Comparison of ENCODE assay signal across 8 cellular contexts in the genomic region with DNA sequence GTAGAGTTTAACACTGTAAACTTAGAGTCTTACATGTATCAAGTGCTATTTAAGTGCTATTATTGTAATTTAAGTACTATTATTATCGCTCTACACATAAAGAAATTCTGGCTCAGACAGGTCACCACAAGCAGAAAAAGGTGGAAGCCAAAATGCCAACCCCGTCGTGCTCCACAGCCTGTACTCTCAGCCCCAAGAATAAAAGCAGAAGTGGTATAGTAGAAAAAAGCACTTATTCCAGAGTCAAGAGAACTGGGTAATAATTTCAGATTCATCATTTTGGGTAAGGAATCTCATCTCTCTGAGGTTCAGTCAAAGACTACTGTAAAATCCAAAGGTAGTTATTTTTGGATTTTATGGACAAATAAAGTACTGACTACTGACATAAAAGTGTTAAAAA. TPM values are rescaled to one million over a fixed set of nuclear protein-coding genes. Genes with fewer than 3 reads are reported as not detected.
DNase-seq lines count a peak whose midpoint lies in the region; ATAC-seq and TF ChIP-seq lines count a peak whose summit lies in the region.

No MANE protein-coding gene starts in this region.

- no peak for TF ChIP-seq CTCF in CD4-positive, alpha-beta T cell (IDR thresholded peaks at IDR 0.05)
- no peak for TF ChIP-seq CTCF in GM23338 (conservative IDR thresholded peaks at IDR 0.05; ENCODE audit: low read depth in 2 of 2)
- TF ChIP-seq CTCF in epithelial cell of esophagus (IDR thresholded peaks at IDR 0.05; ENCODE audit: insufficient read depth, low read depth, low read length, missing control alignments) = no peak
- TF ChIP-seq CTCF in retinal pigment epithelial cell (conservative IDR thresholded peaks at IDR 0.05; ENCODE audit: low read depth, low read length) = no peak

- no peak overlapping the region for H3K27ac ChIP-seq in CD4-positive, alpha-beta T cell (ENCODE audit: low read depth, low read length)
- no peak overlapping the region for H3K27ac ChIP-seq in GM23338 (ENCODE audit: low read depth)

- POLR2A ChIA-PET in CD4-positive, alpha-beta T cell (lab: Charles Lee) = interaction anchor here (1.0 to 2.7 kb wide), 5 partner anchors 13 to 388 kb away, joined by 3 to 23 read pairs (median 13); a partner anchor contains a TSS

- no peak for DNase-seq in CD4-positive, alpha-beta T cell
- DNase-seq in GM23338 (ENCODE audit: low spot score) (no peak), OCI-M1 (lab: John Stamatoyannopoulos, UW) (peak; percentile 82), epithelial cell of esophagus (ENCODE audit: low read depth) (peak; percentile 11), retinal pigment epithelial cell (ENCODE audit: low read depth) (no peak), sciatic nerve (ENCODE audit: low spot score) (no peak), superior temporal gyrus (ENCODE audit: extremely low spot score) (no peak)

- H3K4me2 ChIP-seq in GM23338 = peak overlapping the region; percentile 88

- intact Hi-C loops in CD4-positive, alpha-beta T cell (cut with DNase I, micrococcal nuclease) = loop anchor here (1.0 to 10.0 kb wide), 4 partner anchors 14 to 413 kb away; a partner anchor contains a TSS
- intact Hi-C loops in sciatic nerve (cut with DNase I) = no loop called here

- no peaks in the 10 kb centered on the region for H3K9me3 Mint-ChIP-seq in CD4-positive, alpha-beta T cell
- no peaks in the 10 kb centered on the region for H3K9me3 Mint-ChIP-seq in GM23338

- ATAC-seq in CD4-positive, alpha-beta T cell (ENCODE audit: poor library complexity) = no peak
- ATAC-seq in GM23338 = no peak
- ATAC-seq in sciatic nerve = no peak
- ATAC-seq in HG02642 (IDR thresholded peaks at IDR 0.05; ENCODE audit: poor library complexity, unreplicated experiment) = no peak

- H3K4me3 ChIP-seq in GM23338 (peak overlapping the region; percentile 89), epithelial cell of esophagus (ENCODE audit: low read length) (peak overlapping the region; percentile 96), retinal pigment epithelial cell (ENCODE audit: low read length) (peak overlapping the region; percentile 66)

- H4K20me1 ChIP-seq in GM23338 (replicated peaks; ENCODE audit: insufficient read depth) = peaks cover 4% of the 10 kb centered on the region; the same call in 1 of the 2 replicates

- H3F3A ChIP-seq in GM23338 (replicated peaks; ENCODE audit: low read depth) = no peaks in the 10 kb centered on the region

- H3K27me3 ChIP-seq in CD4-positive, alpha-beta T cell (ENCODE audit: control insufficient read depth, insufficient read depth, low read length) = no peaks in the 10 kb centered on the region
- no peaks in the 10 kb centered on the region for H3K27me3 ChIP-seq in GM23338 (ENCODE audit: insufficient read depth)

- H3K4me3 Mint-ChIP-seq in CD4-positive, alpha-beta T cell = peak overlapping the region; percentile 97
- H3K4me3 Mint-ChIP-seq in GM23338 = peak overlapping the region; percentile 98

- H3K27ac Mint-ChIP-seq in CD4-positive, alpha-beta T cell = peak overlapping the region; percentile 96
- no peak overlapping the region for H3K27ac Mint-ChIP-seq in GM23338

- H3K9me2 ChIP-seq in GM23338 (ENCODE audit: insufficient read depth) = peaks cover 4% of the 10 kb centered on the region; the same call in 1 of the 2 replicates

- no peaks in the 10 kb centered on the region for H3K9me3 ChIP-seq in CD4-positive, alpha-beta T cell (ENCODE audit: control insufficient read depth, low read length)

- peaks cover 14% of the 10 kb centered on the region for H3K36me3 Mint-ChIP-seq in CD4-positive, alpha-beta T cell (ENCODE audit: low read depth)
- H3K36me3 Mint-ChIP-seq in GM23338 (ENCODE audit: low read depth) = no peaks in the 10 kb centered on the region

- H3K79me2 ChIP-seq in GM23338 (replicated peaks; ENCODE audit: insufficient read depth) = peaks cover 58% of the 10 kb centered on the region

- H3K4me1 Mint-ChIP-seq in CD4-positive, alpha-beta T cell (ENCODE audit: low read depth) = peaks cover 50% of the 10 kb centered on the region
- peaks cover 11% of the 10 kb centered on the region; the same call in 2 of the 3 replicates for H3K4me1 Mint-ChIP-seq in GM23338

- no peak overlapping the region for H2AFZ ChIP-seq in GM23338

- H3K36me3 ChIP-seq in GM23338 (ENCODE audit: insufficient read depth) = no peaks in the 10 kb centered on the region

- H3K27me3 Mint-ChIP-seq in CD4-positive, alpha-beta T cell = no peaks in the 10 kb centered on the region
- H3K27me3 Mint-ChIP-seq in GM23338 (ENCODE audit: insufficient read depth, low read depth, poor library complexity) = peaks cover 5% of the 10 kb centered on the region

- CTCF ChIA-PET in CD4-positive, alpha-beta T cell (lab: Charles Lee) = interaction anchor here (1.1 kb wide), 1 partner anchor 13 kb away, joined by 7 read pairs; a partner anchor contains a TSS

- H3K4me1 ChIP-seq in GM23338 (ENCODE audit: insufficient read depth) = peaks cover 9% of the 10 kb centered on the region; the same call in 1 of the 2 replicates

TF ChIP-seq in GM23338, 12 proteins besides CTCF, POLR2A, EP300 and RAD21 (continues in another document):
- TF ChIP-seq CREB1 (CRISPR knock-in tag; IDR thresholded peaks at IDR 0.05; ENCODE audit: low read depth) (no peak), NANOG (IDR thresholded peaks at IDR 0.05; ENCODE audit: borderline replicate concordance) (no peak), ZNF331 (CRISPR knock-in tag; IDR thresholded peaks at IDR 0.05; ENCODE audit: low read depth) (no peak), POLR2AphosphoS5 (IDR thresholded peaks at IDR 0.05; ENCODE audit: low read depth) (no peak), EZH2phosphoT487 (IDR thresholded peaks at IDR 0.05; ENCODE audit: unreplicated experiment) (no peak), ZNF114 (CRISPR knock-in tag; IDR thresholded peaks at IDR 0.05) (no peak), EZH2 (IDR thresholded peaks at IDR 0.05; ENCODE audit: low read depth, unreplicated experiment) (no peak), STAT1 (IDR thresholded peaks at IDR 0.05; ENCODE audit: unreplicated experiment) (no peak)
- TF ChIP-seq, protein P1, sequence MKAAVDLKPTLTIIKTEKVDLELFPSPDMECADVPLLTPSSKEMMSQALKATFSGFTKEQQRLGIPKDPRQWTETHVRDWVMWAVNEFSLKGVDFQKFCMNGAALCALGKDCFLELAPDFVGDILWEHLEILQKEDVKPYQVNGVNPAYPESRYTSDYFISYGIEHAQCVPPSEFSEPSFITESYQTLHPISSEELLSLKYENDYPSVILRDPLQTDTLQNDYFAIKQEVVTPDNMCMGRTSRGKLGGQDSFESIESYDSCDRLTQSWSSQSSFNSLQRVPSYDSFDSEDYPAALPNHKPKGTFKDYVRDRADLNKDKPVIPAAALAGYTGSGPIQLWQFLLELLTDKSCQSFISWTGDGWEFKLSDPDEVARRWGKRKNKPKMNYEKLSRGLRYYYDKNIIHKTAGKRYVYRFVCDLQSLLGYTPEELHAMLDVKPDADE (IDR thresholded peaks at IDR 0.05) = no peak
- TF ChIP-seq, protein P2, sequence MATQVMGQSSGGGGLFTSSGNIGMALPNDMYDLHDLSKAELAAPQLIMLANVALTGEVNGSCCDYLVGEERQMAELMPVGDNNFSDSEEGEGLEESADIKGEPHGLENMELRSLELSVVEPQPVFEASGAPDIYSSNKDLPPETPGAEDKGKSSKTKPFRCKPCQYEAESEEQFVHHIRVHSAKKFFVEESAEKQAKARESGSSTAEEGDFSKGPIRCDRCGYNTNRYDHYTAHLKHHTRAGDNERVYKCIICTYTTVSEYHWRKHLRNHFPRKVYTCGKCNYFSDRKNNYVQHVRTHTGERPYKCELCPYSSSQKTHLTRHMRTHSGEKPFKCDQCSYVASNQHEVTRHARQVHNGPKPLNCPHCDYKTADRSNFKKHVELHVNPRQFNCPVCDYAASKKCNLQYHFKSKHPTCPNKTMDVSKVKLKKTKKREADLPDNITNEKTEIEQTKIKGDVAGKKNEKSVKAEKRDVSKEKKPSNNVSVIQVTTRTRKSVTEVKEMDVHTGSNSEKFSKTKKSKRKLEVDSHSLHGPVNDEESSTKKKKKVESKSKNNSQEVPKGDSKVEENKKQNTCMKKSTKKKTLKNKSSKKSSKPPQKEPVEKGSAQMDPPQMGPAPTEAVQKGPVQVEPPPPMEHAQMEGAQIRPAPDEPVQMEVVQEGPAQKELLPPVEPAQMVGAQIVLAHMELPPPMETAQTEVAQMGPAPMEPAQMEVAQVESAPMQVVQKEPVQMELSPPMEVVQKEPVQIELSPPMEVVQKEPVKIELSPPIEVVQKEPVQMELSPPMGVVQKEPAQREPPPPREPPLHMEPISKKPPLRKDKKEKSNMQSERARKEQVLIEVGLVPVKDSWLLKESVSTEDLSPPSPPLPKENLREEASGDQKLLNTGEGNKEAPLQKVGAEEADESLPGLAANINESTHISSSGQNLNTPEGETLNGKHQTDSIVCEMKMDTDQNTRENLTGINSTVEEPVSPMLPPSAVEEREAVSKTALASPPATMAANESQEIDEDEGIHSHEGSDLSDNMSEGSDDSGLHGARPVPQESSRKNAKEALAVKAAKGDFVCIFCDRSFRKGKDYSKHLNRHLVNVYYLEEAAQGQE (IDR thresholded peaks at IDR 0.05; ENCODE audit: unreplicated experiment) = no peak

RNA-seq across cellular contexts. Expression of a gene that starts 0.9 kb away (rescaled TPM):
- 10 to 100 TPM; 14.2 to 14.9 TPM for total RNA-seq in CD4-positive, alpha-beta T cell
- total RNA-seq in GM23338 (2014; rRNA removed; shearing (Covaris generic)) = 19.1 and 23.2 TPM in 2 replicates
- 20.4 and 21.4 TPM in 2 replicates for polyA plus RNA-seq in GM23338 (2016; fragmentation: Nextera tagmentation; extraction: Ambion mirVana)
- total RNA-seq in sciatic nerve = 14.7 TPM

RNA-seq across cellular contexts. Expression of a gene that starts 13.4 kb away (rescaled TPM):
- 10 to 100 TPM; 60.0 to 66.0 TPM for total RNA-seq in CD4-positive, alpha-beta T cell
- total RNA-seq in GM23338 (2014; rRNA removed; shearing (Covaris generic)) = 9.4 and 16.3 TPM in 2 replicates
- polyA plus RNA-seq in GM23338 (2016; fragmentation: Nextera tagmentation; extraction: Ambion mirVana) = 6.9 and 8.5 TPM in 2 replicates
- 29.5 TPM for total RNA-seq in sciatic nerve

RNA-seq across cellular contexts. Expression of a gene that starts 51.3 kb away (rescaled TPM):
- under 1 TPM; 0.56 to 0.88 TPM for total RNA-seq in CD4-positive, alpha-beta T cell
- total RNA-seq in GM23338 (2014; rRNA removed; shearing (Covaris generic)) = 0.08 and 0.52 TPM in 2 replicates
- polyA plus RNA-seq in GM23338 (2016; fragmentation: Nextera tagmentation; extraction: Ambion mirVana) = 0.54 and 1.0 TPM in 2 replicates
- 0.18 TPM for total RNA-seq in sciatic nerve

Comparison
In these comparisons a context has a peak if more than half of its experiments do, and no peak if none do; other contexts are left out.
1. DNase-seq: peak in OCI-M1 (single experiment) and epithelial cell of esophagus (single experiment); none in CD4-positive, alpha-beta T cell (0 of 10), GM23338 (single experiment), retinal pigment epithelial cell (single experiment), sciatic nerve (single experiment) and superior temporal gyrus (single experiment).
2. Peak in every context shown above with its lines, with median percentiles within 50 percentile points of each other: H3K4me3 ChIP-seq.